8 cellular contexts compared by ENCODE assay signal in genomic region chr14:50002926-50003212, GRCh38.
DNase-seq lines count a peak whose midpoint lies in the region; ATAC-seq and TF ChIP-seq lines count a peak whose summit lies in the region.

No MANE protein-coding gene starts in this region.

- H3K4me1 Mint-ChIP-seq in activated naive CD4-positive, alpha-beta T cell treated with anti-CD3 and anti-CD28 coated beads, Interleukin-2, amount 50 U/mL, for 24 hours: peaks cover 55% of the 10 kb centered on the region
- peaks cover 57% of the 10 kb centered on the region for H3K4me1 Mint-ChIP-seq in type B pancreatic cell (ENCODE audit: unreplicated experiment)

- WGBS in body of pancreas, 2 donors: 35 to 41% methylated on average over 7 of the region's 7 CpGs
- 20 to 21% methylated on average over 7 of the region's 7 CpGs for WGBS in lung, 2 donors

- H3K9me3 ChIP-seq in body of pancreas (no peaks in the 10 kb centered on the region), lung (ENCODE audit: control insufficient read depth in 2 of 2, insufficient read depth in 1 of 2, low read length in 1 of 2) (no peaks in the 10 kb centered on the region)

- no peaks in the 10 kb centered on the region for H3K27me3 Mint-ChIP-seq in activated naive CD4-positive, alpha-beta T cell treated with anti-CD3 and anti-CD28 coated beads, Interleukin-2, amount 50 U/mL, for 24 hours
- H3K27me3 Mint-ChIP-seq in type B pancreatic cell: no peaks in the 10 kb centered on the region

- intact Hi-C loops in body of pancreas (cut with DNase I): no loop called here

- H3K4me3 ChIP-seq in body of pancreas: no peak overlapping the region
- H3K4me3 ChIP-seq in lung: no peak overlapping the region

- H3K4me3 Mint-ChIP-seq in activated naive CD4-positive, alpha-beta T cell treated with anti-CD3 and anti-CD28 coated beads, Interleukin-2, amount 50 U/mL, for 24 hours: peak overlapping the region; percentile 86
- H3K4me3 Mint-ChIP-seq in type B pancreatic cell: peak overlapping the region; percentile 86

- H3K4me1 ChIP-seq in body of pancreas: peaks cover 52% of the 10 kb centered on the region
- peaks cover 9 to 16% of the 10 kb centered on the region in 2 donors for H3K4me1 ChIP-seq in lung (ENCODE audit: control insufficient read depth in 2 of 2, insufficient read depth in 2 of 2, low read length in 2 of 2)

- H3K27ac ChIP-seq in body of pancreas (peak overlapping the region; percentile 79 to 89 (median 85)), lung (ENCODE audit: low read depth in 1 of 2, low read length in 1 of 2) (peak overlapping the region; percentile 52 to 88)

- H3K9me3 Mint-ChIP-seq in activated naive CD4-positive, alpha-beta T cell treated with anti-CD3 and anti-CD28 coated beads, Interleukin-2, amount 50 U/mL, for 24 hours: no peaks in the 10 kb centered on the region
- H3K9me3 Mint-ChIP-seq in type B pancreatic cell: no peaks in the 10 kb centered on the region

- no peaks in the 10 kb centered on the region for H3K36me3 Mint-ChIP-seq in activated naive CD4-positive, alpha-beta T cell treated with anti-CD3 and anti-CD28 coated beads, Interleukin-2, amount 50 U/mL, for 24 hours
- no peaks in the 10 kb centered on the region for H3K36me3 Mint-ChIP-seq in type B pancreatic cell

- ATAC-seq in body of pancreas (no peak), lung (ENCODE audit: insufficient read depth, low FRiP score) (no peak), GM21717 (IDR thresholded peaks at IDR 0.05; ENCODE audit: unreplicated experiment) (no peak)

- no peak for TF ChIP-seq POLR2A in body of pancreas (IDR thresholded peaks at IDR 0.05)

- TF ChIP-seq CTCF in body of pancreas (IDR thresholded peaks at IDR 0.05) (no peak), lung (IDR thresholded peaks at IDR 0.05; ENCODE audit: control extremely low read depth, extremely low read depth) (no peak), type B pancreatic cell (conservative IDR thresholded peaks at IDR 0.05) (no peak)

- H3K27me3 ChIP-seq in body of pancreas (no peaks in the 10 kb centered on the region), lung (ENCODE audit: control insufficient read depth, insufficient read depth) (no peaks in the 10 kb centered on the region)

- peak overlapping the region; percentile 95 for H3K27ac Mint-ChIP-seq in activated naive CD4-positive, alpha-beta T cell treated with anti-CD3 and anti-CD28 coated beads, Interleukin-2, amount 50 U/mL, for 24 hours
- H3K27ac Mint-ChIP-seq in type B pancreatic cell: peak overlapping the region; percentile 98

- H3K36me3 ChIP-seq in body of pancreas (replicated peaks in 1 of 2; ENCODE audit: insufficient read depth in 1 of 2, low read depth in 2 of 2) (no peaks in the 10 kb centered on the region), lung (ENCODE audit: control insufficient read depth in 2 of 2, insufficient read depth in 2 of 2, low read length in 2 of 2) (no peaks in the 10 kb centered on the region)

- no peak for DNase-seq in activated naive CD4-positive, alpha-beta T cell treated with anti-CD3 and anti-CD28 coated beads, Interleukin-2, amount 50 U/mL, for 16 hours
- DNase-seq in body of pancreas (no peak), lung (ENCODE audit: low spot score) (no peak), type B pancreatic cell (ENCODE audit: extremely low spot score, unreplicated experiment) (no peak), mesenteric fat pad (ENCODE audit: low spot score) (no peak)
- no peak for DNase-seq in effector CD8-positive, alpha-beta T cell (lab: John Stamatoyannopoulos, UW)
